ENCODE assay signal across 9 cellular contexts in genomic region chr1:207335695-207336363, GRCh38. TPM values are rescaled to one million over a fixed set of nuclear protein-coding genes. Genes with fewer than 3 reads are reported as not detected.
A peak's percentile ranks its signal among the peaks of the same experiment; 100 is the strongest.
DNase-seq lines count a peak whose midpoint lies in the region; ATAC-seq and TF ChIP-seq lines count a peak whose summit lies in the region.
"Had no signal": no experiment of that assay in that cellular context is flagged by ENCODE, and none has a peak within 500 bp of the region (broad histone marks: within the 10 kb centered on the region; RNA-seq: fewer than 3 reads in every experiment).

No MANE protein-coding gene starts in this region.

- peak overlapping the region; percentile 71 for H3K4me3 Mint-ChIP-seq in activated CD4-positive, alpha-beta T cell treated with anti-CD3 and anti-CD28 coated beads, Interleukin-2, amount 10 ng/mL, durations not matched to agents 24 days and 14 days

- H3K27me3 ChIP-seq in upper lobe of left lung, result no peaks in the 10 kb centered on the region

- peak overlapping the region; percentile 63 to 75 (median 71) for H3K27ac ChIP-seq in upper lobe of left lung
- H3K27ac ChIP-seq: VCaP had no signal

- TF ChIP-seq POLR2A in upper lobe of left lung (IDR thresholded peaks at IDR 0.05), result peak in 1 of 4 donors; percentile 24

- peak; percentile 76 for DNase-seq in activated CD4-positive, alpha-beta T cell treated with anti-CD3 and anti-CD28 coated beads, Interleukin-2, amount 10 ng/mL, durations not matched to agents 24 days and 14 days
- DNase-seq in activated CD4-positive, alpha-beta T cell treated with anti-CD3 and anti-CD28 coated beads, Interleukin-2, amount 50 U/mL, for 4 hours, result no peak
- DNase-seq in NOMO-1 (lab: John Stamatoyannopoulos, UW; ENCODE audit: unreplicated experiment in 2 of 2) (peak; percentile 91 to 96), fibroblast of pulmonary artery (ENCODE audit: low read depth) (peak; percentile 41), upper lobe of left lung (no peak), NCI-H82 (lab: John Stamatoyannopoulos, UW) (no peak), GM19238 (ENCODE audit: insufficient read length, low spot score) (no peak)

- peaks cover 26% of the 10 kb centered on the region for H3K9me3 Mint-ChIP-seq in activated CD4-positive, alpha-beta T cell treated with anti-CD3 and anti-CD28 coated beads, Interleukin-2, amount 10 ng/mL, durations not matched to agents 24 days and 14 days

- no peak overlapping the region for H3K4me3 ChIP-seq in fibroblast of pulmonary artery (replicated peaks; ENCODE audit: low read depth, low read length)
- H3K4me3 ChIP-seq in upper lobe of left lung, result no peak overlapping the region

- H3K27ac Mint-ChIP-seq in activated CD4-positive, alpha-beta T cell treated with anti-CD3 and anti-CD28 coated beads, Interleukin-2, amount 10 ng/mL, durations not matched to agents 24 days and 14 days, result peak overlapping the region; percentile 95

- no peaks in the 10 kb centered on the region for H3K27me3 Mint-ChIP-seq in activated CD4-positive, alpha-beta T cell treated with anti-CD3 and anti-CD28 coated beads, Interleukin-2, amount 10 ng/mL, durations not matched to agents 24 days and 14 days

- intact Hi-C loops in activated CD4-positive, alpha-beta T cell treated with anti-CD3 and anti-CD28 coated beads, Interleukin-2, amount 10 ng/mL, durations not matched to agents 24 days and 14 days (cut with micrococcal nuclease), result loop anchor here (1.0 to 5.0 kb wide), 12 partner anchors 9 to 533 kb away; partner anchors contain the start of genes C4BPB and CD55

- TF ChIP-seq CTCF in fibroblast of pulmonary artery (IDR thresholded peaks at IDR 0.05; ENCODE audit: low read length, missing control alignments) (no peak), upper lobe of left lung (IDR thresholded peaks at IDR 0.05) (peak in 4 of 6 experiments; percentile 8 to 31 (median 20))

- H3K36me3 Mint-ChIP-seq in activated CD4-positive, alpha-beta T cell treated with anti-CD3 and anti-CD28 coated beads, Interleukin-2, amount 10 ng/mL, durations not matched to agents 24 days and 14 days (ENCODE audit: low read depth), result peaks cover 81% of the 10 kb centered on the region

- H3K9me3 ChIP-seq in upper lobe of left lung, result no peaks in the 10 kb centered on the region

- ATAC-seq in HG02623 (IDR thresholded peaks at IDR 0.05; ENCODE audit: unreplicated experiment) (peak; percentile 47), upper lobe of left lung (ENCODE audit: low FRiP score in 2 of 2) (peak; percentile 77 to 83)

- peaks cover 5 to 23% (median 11%) of the 10 kb centered on the region in 4 donors for H3K4me1 ChIP-seq in upper lobe of left lung

- peak in 2 of 4 donors; percentile 40 to 52 for TF ChIP-seq EP300 in upper lobe of left lung (IDR thresholded peaks at IDR 0.05)

- peaks cover 12 to 72% (median 29%) of the 10 kb centered on the region in 4 donors for H3K36me3 ChIP-seq in upper lobe of left lung

- peaks cover 57% of the 10 kb centered on the region for H3K4me1 Mint-ChIP-seq in activated CD4-positive, alpha-beta T cell treated with anti-CD3 and anti-CD28 coated beads, Interleukin-2, amount 10 ng/mL, durations not matched to agents 24 days and 14 days

- WGBS in upper lobe of left lung, 2 donors, result 45 to 70% methylated on average over 6 of the region's 6 CpGs

RNA-seq across cellular contexts. Expression of gene CD55, which starts 14.4 kb away (rescaled TPM):
- 133 and 142 TPM in 2 replicates for total RNA-seq in activated CD4-positive, alpha-beta T cell treated with anti-CD3 and anti-CD28 coated beads, Interleukin-2, amount 10 ng/mL, durations not matched to agents 24 days and 14 days
- 100 to 1,000 TPM; 256 to 798 (median 465) TPM for total RNA-seq in upper lobe of left lung

Comparison
In these comparisons a context has a peak if more than half of its experiments do, and no peak if none do; other contexts are left out.
1. DNase-seq: peak in activated CD4-positive, alpha-beta T cell treated with anti-CD3 and anti-CD28 coated beads, Interleukin-2, amount 10 ng/mL, durations not matched to agents 24 days and 14 days (single experiment), NOMO-1 (2 of 2) and fibroblast of pulmonary artery (single experiment); none in activated CD4-positive, alpha-beta T cell treated with anti-CD3 and anti-CD28 coated beads, Interleukin-2, amount 50 U/mL, for 4 hours (0 of 2), upper lobe of left lung (0 of 2), NCI-H82 (single experiment) and GM19238 (single experiment).